19 cellular contexts compared by ENCODE assay signal in genomic region chr6:98808522-98809210, GRCh38. TPM values are rescaled to one million over a fixed set of nuclear protein-coding genes. Genes with fewer than 3 reads are reported as not detected.
"Had no signal": no experiment of that assay in that cellular context is flagged by ENCODE, and none has a peak within 500 bp of the region (broad histone marks: within the 10 kb centered on the region; RNA-seq: fewer than 3 reads in every experiment).

No MANE protein-coding gene starts in this region.

- H3K36me3 ChIP-seq: prostate gland had no signal

- H3K27ac ChIP-seq: prostate gland, VCaP had no signal

- ATAC-seq: activated CD4-positive, alpha-beta T cell treated with anti-CD3 and anti-CD28 coated beads for 36 hours; activated CD8-positive, alpha-beta T cell treated with anti-CD3 and anti-CD28 coated beads for 36 hours; activated T-cell treated with anti-CD3 and anti-CD28 coated beads, Interleukin-2, amount 50 U/mL, for 72 hours; esophagus mucosa; naive thymus-derived CD4-positive, alpha-beta T cell; sciatic nerve had no signal

- H3K9me3 ChIP-seq: prostate gland had no signal

- FAIRE-seq: islet of Langerhans had no signal

- H3K4me3 ChIP-seq: prostate gland had no signal

- DNase-seq: activated CD4-positive, alpha-beta T cell treated with anti-CD3 and anti-CD28 coated beads for 36 hours; activated CD8-positive, alpha-beta memory T cell treated with anti-CD3 and anti-CD28 coated beads, Interleukin-2, amount 50 U/mL, for 4 hours; activated CD8-positive, alpha-beta T cell treated with anti-CD3 and anti-CD28 coated beads for 36 hours; activated gamma-delta T cell treated with Interleukin-2 at 50 U/mL for 16 hours; activated naive CD8-positive, alpha-beta T cell treated with anti-CD3 and anti-CD28 coated beads for 36 hours; activated T-cell treated with anti-CD3 and anti-CD28 coated beads, Interleukin-2, amount 50 U/mL, for 72 hours; central memory CD4-positive, alpha-beta T cell; foreskin fibroblast; mammary epithelial cell; naive thymus-derived CD4-positive, alpha-beta T cell; stimulated activated CD4-positive, alpha-beta T cell treated with anti-CD3 and anti-CD28 coated beads, Interleukin-2, amount 100 ng/mL, for 24 hours; stimulated activated naive CD4-positive, alpha-beta T cell; T1000 had no signal

- H3K4me1 ChIP-seq: prostate gland had no signal

RNA-seq across cellular contexts. Expression of gene POU3F2, which starts 25.7 kb away (rescaled TPM):
- total RNA-seq: activated CD4-positive, alpha-beta T cell treated with anti-CD3 and anti-CD28 coated beads for 36 hours; activated CD8-positive, alpha-beta T cell treated with anti-CD3 and anti-CD28 coated beads for 36 hours; activated naive CD8-positive, alpha-beta T cell treated with anti-CD3 and anti-CD28 coated beads for 36 hours; activated T-cell treated with anti-CD3 and anti-CD28 coated beads, Interleukin-2, amount 50 U/mL, for 72 hours; dermis microvascular lymphatic vessel endothelial cell; esophagus mucosa; mammary epithelial cell; naive thymus-derived CD4-positive, alpha-beta T cell; prostate gland had no signal
- polyA plus RNA-seq: mammary epithelial cell; naive thymus-derived CD4-positive, alpha-beta T cell had no signal
